In the genomic region with DNA sequence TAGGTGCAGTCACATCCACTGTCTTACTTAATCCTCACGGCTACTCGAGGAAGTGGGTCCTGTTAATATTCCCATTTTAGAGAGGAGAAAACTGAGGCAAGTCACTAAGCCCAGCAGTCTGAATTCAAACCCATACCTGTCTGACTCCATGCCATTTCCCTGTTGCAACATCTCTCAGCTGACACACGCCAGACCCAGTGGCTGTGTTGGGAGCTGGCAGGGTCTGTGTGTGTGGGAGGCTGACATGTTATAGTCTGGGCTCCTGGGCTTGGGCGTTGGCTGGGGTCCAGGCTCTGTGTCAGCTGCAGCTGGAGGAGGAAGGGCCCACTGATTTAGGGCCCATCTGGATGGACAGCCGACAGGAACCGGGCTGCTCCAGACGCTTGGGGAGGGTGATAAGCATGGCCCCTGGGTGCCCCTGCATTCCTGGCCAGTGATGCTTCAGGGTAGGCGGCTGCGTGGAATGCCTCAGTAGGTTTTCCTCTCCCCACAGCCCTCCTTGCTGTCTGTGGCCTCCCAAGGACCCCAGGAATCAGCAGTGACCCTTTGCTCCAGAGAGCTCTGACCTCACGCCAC, we compare ENCODE assay signal across 1 cellular context.
TF ChIP-seq lines count a peak whose summit lies in the region.

No MANE protein-coding gene starts in this region.

TF ChIP-seq in IMR-90, 13 proteins besides CTCF, POLR2A, EP300 and RAD21 (continued from another document):
- peak; percentile 99 for TF ChIP-seq RCOR1 (IDR thresholded peaks at IDR 0.05; ENCODE audit: insufficient replicate concordance, low read length)
- peak; percentile 99 for TF ChIP-seq CEBPB (IDR thresholded peaks at IDR 0.05; ENCODE audit: low read depth, low read length)
- peak; percentile 43; the same call in 1 of the 2 replicates for TF ChIP-seq BHLHE40 (IDR thresholded peaks at IDR 0.05; ENCODE audit: low read depth, low read length)
- no peak for TF ChIP-seq MAFK (IDR thresholded peaks at IDR 0.05; ENCODE audit: low read depth, low read length)
- no peak for TF ChIP-seq RFX5 (IDR thresholded peaks at IDR 0.05; ENCODE audit: low read depth, low read length)
- TF ChIP-seq NFE2L2 (IDR thresholded peaks at IDR 0.05; ENCODE audit: low read depth, low read length): no peak
- no peak for TF ChIP-seq MXI1 (IDR thresholded peaks at IDR 0.05; ENCODE audit: borderline replicate concordance, low read depth, low read length)
- TF ChIP-seq FOS (IDR thresholded peaks at IDR 0.05; ENCODE audit: low read depth, low read length): peak; percentile 73
